In genomic region chr3:190574473-190574872, GRCh38 we compare ENCODE assay signal across 15 cellular contexts.
A peak's percentile ranks its signal among the peaks of the same experiment; 100 is the strongest.
DNase-seq lines count a peak whose midpoint lies in the region; ATAC-seq and TF ChIP-seq lines count a peak whose summit lies in the region.
"Had no signal": no experiment of that assay in that cellular context is flagged by ENCODE, and none has a peak within 500 bp of the region (broad histone marks: within the 10 kb centered on the region; RNA-seq: fewer than 3 reads in every experiment).

No MANE protein-coding gene starts in this region.

- no peak overlapping the region for H3K4me3 Mint-ChIP-seq in stimulated activated naive CD8-positive, alpha-beta T cell treated with anti-CD3 and anti-CD28 coated beads, Interleukin-15, Interleukin-2, amounts not matched to agents 100 ng/mL and 50 ng/mL, for 24 hours
- no peak overlapping the region for H3K4me3 Mint-ChIP-seq in stimulated activated naive CD8-positive, alpha-beta T cell treated with anti-CD3 and anti-CD28 coated beads, Interleukin-15, amount 100 ng/mL, for 72 hours
- no peak overlapping the region for H3K4me3 Mint-ChIP-seq in CD4-positive, alpha-beta T cell
- H3K4me3 Mint-ChIP-seq: H9 had no signal

- peaks cover 31% of the 10 kb centered on the region for H3K4me1 Mint-ChIP-seq in stimulated activated naive CD8-positive, alpha-beta T cell treated with anti-CD3 and anti-CD28 coated beads, Interleukin-15, Interleukin-2, amounts not matched to agents 100 ng/mL and 50 ng/mL, for 24 hours (ENCODE audit: low read depth)
- peaks cover 20% of the 10 kb centered on the region for H3K4me1 Mint-ChIP-seq in stimulated activated naive CD8-positive, alpha-beta T cell treated with anti-CD3 and anti-CD28 coated beads, Interleukin-15, amount 100 ng/mL, for 72 hours
- H3K4me1 Mint-ChIP-seq in CD4-positive, alpha-beta T cell (ENCODE audit: low read depth) = no peaks in the 10 kb centered on the region

- H3K27me3 Mint-ChIP-seq in stimulated activated naive CD8-positive, alpha-beta T cell treated with anti-CD3 and anti-CD28 coated beads, Interleukin-15, Interleukin-2, amounts not matched to agents 100 ng/mL and 50 ng/mL, for 24 hours = no peaks in the 10 kb centered on the region
- H3K27me3 Mint-ChIP-seq in stimulated activated naive CD8-positive, alpha-beta T cell treated with anti-CD3 and anti-CD28 coated beads, Interleukin-15, amount 100 ng/mL, for 72 hours = no peaks in the 10 kb centered on the region
- H3K27me3 Mint-ChIP-seq in CD4-positive, alpha-beta T cell = no peaks in the 10 kb centered on the region

- DNase-seq in stimulated activated naive CD8-positive, alpha-beta T cell treated with anti-CD3 and anti-CD28 coated beads, Interleukin-15, amount 100 ng/mL, for 72 hours = no peak
- DNase-seq in fibroblast of gingiva (ENCODE audit: low read depth) (peak; percentile 20), left lobe of liver (ENCODE audit: low spot score) (no peak)
- no peak for DNase-seq in CD4-positive, alpha-beta T cell
- DNase-seq: BE2C, DMS53, GF-D8, GM23248, H9, KBM-7 had no signal

- POLR2A ChIA-PET in CD4-positive, alpha-beta T cell (lab: Charles Lee) = no interaction called here

- no peaks in the 10 kb centered on the region for H3K27me3 ChIP-seq in CD4-positive, alpha-beta T cell (ENCODE audit: control insufficient read depth, insufficient read depth, low read length)
- H3K27me3 ChIP-seq: BE2C had no signal

- peak overlapping the region; percentile 5 for H3K27ac Mint-ChIP-seq in stimulated activated naive CD8-positive, alpha-beta T cell treated with anti-CD3 and anti-CD28 coated beads, Interleukin-15, Interleukin-2, amounts not matched to agents 100 ng/mL and 50 ng/mL, for 24 hours
- no peak overlapping the region for H3K27ac Mint-ChIP-seq in stimulated activated naive CD8-positive, alpha-beta T cell treated with anti-CD3 and anti-CD28 coated beads, Interleukin-15, amount 100 ng/mL, for 72 hours
- H3K27ac Mint-ChIP-seq in CD4-positive, alpha-beta T cell = no peak overlapping the region

- TF ChIP-seq CTCF in CD4-positive, alpha-beta T cell (IDR thresholded peaks at IDR 0.05) = no peak

- H3K9me3 Mint-ChIP-seq in stimulated activated naive CD8-positive, alpha-beta T cell treated with anti-CD3 and anti-CD28 coated beads, Interleukin-15, Interleukin-2, amounts not matched to agents 100 ng/mL and 50 ng/mL, for 24 hours = peaks cover 14% of the 10 kb centered on the region
- H3K9me3 Mint-ChIP-seq in stimulated activated naive CD8-positive, alpha-beta T cell treated with anti-CD3 and anti-CD28 coated beads, Interleukin-15, amount 100 ng/mL, for 72 hours = peaks cover 11 to 14% of the 10 kb centered on the region in 2 donors
- no peaks in the 10 kb centered on the region for H3K9me3 Mint-ChIP-seq in CD4-positive, alpha-beta T cell

- CTCF ChIA-PET in CD4-positive, alpha-beta T cell (lab: Charles Lee) = no interaction called here

- intact Hi-C loops in CD4-positive, alpha-beta T cell (cut with DNase I, micrococcal nuclease) = no loop called here

- no peaks in the 10 kb centered on the region for H3K9me3 ChIP-seq in CD4-positive, alpha-beta T cell (ENCODE audit: control insufficient read depth, low read length)
- H3K9me3 ChIP-seq: A549, BE2C had no signal

- no peak overlapping the region for H3K27ac ChIP-seq in CD4-positive, alpha-beta T cell (ENCODE audit: low read depth, low read length)
- H3K27ac ChIP-seq: A549, GM23248, HL-60 had no signal

- no peak for ATAC-seq in stimulated activated naive CD8-positive, alpha-beta T cell treated with anti-CD3 and anti-CD28 coated beads, Interleukin-15, amount 100 ng/mL, for 72 hours
- ATAC-seq in left lobe of liver (peak; percentile 75), GM19324 (IDR thresholded peaks at IDR 0.05; ENCODE audit: low FRiP score, unreplicated experiment) (no peak), HG03108 (IDR thresholded peaks at IDR 0.05; ENCODE audit: unreplicated experiment) (no peak)
- ATAC-seq in CD4-positive, alpha-beta T cell (ENCODE audit: poor library complexity) = no peak
- ATAC-seq: A549 had no signal

- H3K36me3 Mint-ChIP-seq in stimulated activated naive CD8-positive, alpha-beta T cell treated with anti-CD3 and anti-CD28 coated beads, Interleukin-15, Interleukin-2, amounts not matched to agents 100 ng/mL and 50 ng/mL, for 24 hours (ENCODE audit: low read depth) = peaks cover 47% of the 10 kb centered on the region
- H3K36me3 Mint-ChIP-seq in CD4-positive, alpha-beta T cell (ENCODE audit: low read depth) = peaks cover 28% of the 10 kb centered on the region
